ENCODE assay signal across 8 cellular contexts in genomic region chr3:16399473-16399872, GRCh38.
DNase-seq lines count a peak whose midpoint lies in the region; ATAC-seq and TF ChIP-seq lines count a peak whose summit lies in the region.

No MANE protein-coding gene starts in this region.

- no peaks in the 10 kb centered on the region for H3K9me3 ChIP-seq in skeletal muscle satellite cell (replicated peaks; ENCODE audit: low read length)

- POLR2A ChIA-PET in activated CD4-positive, alpha-beta T cell treated with anti-CD3 and anti-CD28 coated beads for 36 hours (lab: Charles Lee) = no interaction called here

- no peak for TF ChIP-seq CTCF in GM20000 (IDR thresholded peaks at IDR 0.05; ENCODE audit: extremely low read depth, missing control alignments)

- no peaks in the 10 kb centered on the region for H3K27me3 ChIP-seq in skeletal muscle satellite cell (ENCODE audit: control insufficient read depth, insufficient read depth, low read length)

- intact Hi-C loops in activated CD4-positive, alpha-beta T cell treated with anti-CD3 and anti-CD28 coated beads for 36 hours (cut with DNase I, micrococcal nuclease) = no loop called here

- peak overlapping the region; percentile 30 for H3K4me2 ChIP-seq in skeletal muscle satellite cell (ENCODE audit: low read length)

- H3K36me3 ChIP-seq in skeletal muscle satellite cell (ENCODE audit: insufficient read depth, low read length) = no peaks in the 10 kb centered on the region

- H3K4me3 ChIP-seq in skeletal muscle satellite cell (ENCODE audit: low read length) = no peak overlapping the region

- H3K4me3 Mint-ChIP-seq in stimulated activated naive CD8-positive, alpha-beta T cell treated with anti-CD3 and anti-CD28 coated beads, Interleukin-15, Interleukin-2, amounts not matched to agents 100 ng/mL and 50 ng/mL, for 24 hours = no peak overlapping the region
- H3K4me3 Mint-ChIP-seq in activated CD4-positive, alpha-beta T cell treated with anti-CD3 and anti-CD28 coated beads for 36 hours = no peak overlapping the region

- CTCF ChIA-PET in activated CD4-positive, alpha-beta T cell treated with anti-CD3 and anti-CD28 coated beads for 36 hours (lab: Charles Lee) = interaction anchor here (1.0 kb wide), 1 partner anchor 17 kb away, joined by 5 read pairs; no protein-coding TSS in a partner anchor

- H3K4me1 ChIP-seq in skeletal muscle satellite cell (ENCODE audit: control insufficient read depth, insufficient read depth, low read length) = peaks cover 26% of the 10 kb centered on the region

- no peak overlapping the region for H3K9ac ChIP-seq in skeletal muscle satellite cell (ENCODE audit: low read depth, low read length)

- ATAC-seq in stimulated activated naive CD8-positive, alpha-beta T cell treated with anti-CD3 and anti-CD28 coated beads, Interleukin-15, Interleukin-2, amounts not matched to agents 100 U/mL and 50 U/mL, for 24 hours = no peak
- no peak for ATAC-seq in GM19467 (IDR thresholded peaks at IDR 0.05; ENCODE audit: unreplicated experiment)
- no peak for ATAC-seq in activated CD4-positive, alpha-beta T cell treated with anti-CD3 and anti-CD28 coated beads for 36 hours

- H3K27me3 Mint-ChIP-seq in stimulated activated naive CD8-positive, alpha-beta T cell treated with anti-CD3 and anti-CD28 coated beads, Interleukin-15, Interleukin-2, amounts not matched to agents 100 ng/mL and 50 ng/mL, for 24 hours = no peaks in the 10 kb centered on the region
- no peaks in the 10 kb centered on the region for H3K27me3 Mint-ChIP-seq in activated CD4-positive, alpha-beta T cell treated with anti-CD3 and anti-CD28 coated beads for 36 hours

- peaks cover 66% of the 10 kb centered on the region for H3K36me3 Mint-ChIP-seq in stimulated activated naive CD8-positive, alpha-beta T cell treated with anti-CD3 and anti-CD28 coated beads, Interleukin-15, Interleukin-2, amounts not matched to agents 100 ng/mL and 50 ng/mL, for 24 hours (ENCODE audit: low read depth)
- peaks cover 58% of the 10 kb centered on the region for H3K36me3 Mint-ChIP-seq in activated CD4-positive, alpha-beta T cell treated with anti-CD3 and anti-CD28 coated beads for 36 hours (ENCODE audit: low read depth)

- DNase-seq in stimulated activated naive CD8-positive, alpha-beta T cell treated with anti-CD3 and anti-CD28 coated beads, Interleukin-15, Interleukin-2, amounts not matched to agents 100 U/mL and 50 U/mL, for 24 hours = no peak
- DNase-seq in RPMI7951 (ENCODE audit: low read depth) = peak; percentile 97
- peak; percentile 49 for DNase-seq in fibroblast of the conjunctiva (ENCODE audit: low read depth)
- no peak for DNase-seq in GM20000 (ENCODE audit: low spot score)
- no peak for DNase-seq in activated CD4-positive, alpha-beta T cell treated with anti-CD3 and anti-CD28 coated beads for 36 hours

- H3K9me3 Mint-ChIP-seq in stimulated activated naive CD8-positive, alpha-beta T cell treated with anti-CD3 and anti-CD28 coated beads, Interleukin-15, Interleukin-2, amounts not matched to agents 100 ng/mL and 50 ng/mL, for 24 hours = no peaks in the 10 kb centered on the region
- no peaks in the 10 kb centered on the region for H3K9me3 Mint-ChIP-seq in activated CD4-positive, alpha-beta T cell treated with anti-CD3 and anti-CD28 coated beads for 36 hours (ENCODE audit: low read depth)

- peak overlapping the region; percentile 70 for H3K27ac Mint-ChIP-seq in stimulated activated naive CD8-positive, alpha-beta T cell treated with anti-CD3 and anti-CD28 coated beads, Interleukin-15, Interleukin-2, amounts not matched to agents 100 ng/mL and 50 ng/mL, for 24 hours
- H3K27ac Mint-ChIP-seq in activated CD4-positive, alpha-beta T cell treated with anti-CD3 and anti-CD28 coated beads for 36 hours = no peak overlapping the region

- peaks cover 33% of the 10 kb centered on the region for H3K4me1 Mint-ChIP-seq in stimulated activated naive CD8-positive, alpha-beta T cell treated with anti-CD3 and anti-CD28 coated beads, Interleukin-15, Interleukin-2, amounts not matched to agents 100 ng/mL and 50 ng/mL, for 24 hours (ENCODE audit: low read depth)
- peaks cover 32% of the 10 kb centered on the region for H3K4me1 Mint-ChIP-seq in activated CD4-positive, alpha-beta T cell treated with anti-CD3 and anti-CD28 coated beads for 36 hours

Comparison
In these comparisons a context has a peak if more than half of its experiments do, and no peak if none do; other contexts are left out.
1. DNase-seq: peak in RPMI7951 (single experiment) and fibroblast of the conjunctiva (single experiment); none in stimulated activated naive CD8-positive, alpha-beta T cell treated with anti-CD3 and anti-CD28 coated beads, Interleukin-15, Interleukin-2, amounts not matched to agents 100 U/mL and 50 U/mL, for 24 hours (single experiment), GM20000 (single experiment) and activated CD4-positive, alpha-beta T cell treated with anti-CD3 and anti-CD28 coated beads for 36 hours (single experiment).